In the genomic region with DNA sequence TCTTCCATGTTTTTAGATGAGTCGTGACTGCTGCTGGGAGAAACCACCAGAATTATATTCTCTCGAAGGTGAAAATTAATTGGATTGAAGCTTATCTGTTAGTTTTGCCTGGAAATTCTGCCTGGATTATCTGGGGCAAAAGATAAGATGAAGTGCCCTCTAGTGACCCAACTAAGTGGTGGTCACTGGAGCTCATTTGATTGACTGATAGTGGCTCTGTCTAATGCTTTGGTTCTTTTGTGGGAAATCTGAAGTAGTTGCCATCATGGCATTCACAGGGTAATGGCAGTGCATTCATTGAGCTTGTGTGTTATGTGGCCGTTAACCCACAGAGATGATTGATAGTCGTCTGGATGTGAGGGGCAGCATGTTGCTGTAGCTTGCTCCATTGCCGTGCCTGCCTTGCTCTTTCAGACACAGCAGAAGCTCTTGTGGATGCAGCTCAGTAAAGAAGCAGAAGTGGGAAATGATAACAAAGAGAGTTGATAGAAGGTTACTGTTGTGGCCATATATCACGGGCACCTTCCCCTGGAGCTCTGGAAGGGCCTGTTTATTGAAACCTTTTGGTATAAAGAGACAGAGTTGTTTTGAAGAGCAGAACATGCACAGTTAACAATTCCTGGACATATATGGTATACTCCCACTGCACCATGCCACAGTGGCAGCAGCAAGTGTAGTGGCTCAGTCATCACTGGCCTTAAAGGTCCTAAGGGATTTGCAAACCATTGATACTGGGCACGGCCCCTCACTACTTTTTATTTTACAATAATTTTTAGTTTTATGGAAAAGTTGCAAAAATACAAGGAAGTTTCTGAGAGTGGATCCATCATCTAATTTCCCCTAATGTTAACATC, we compare ENCODE assay signal across 9 cellular contexts. TPM values are rescaled to one million over a fixed set of nuclear protein-coding genes. Genes with fewer than 3 reads are reported as not detected.
DNase-seq lines count a peak whose midpoint lies in the region; ATAC-seq and TF ChIP-seq lines count a peak whose summit lies in the region.
"Had no signal": no experiment of that assay in that cellular context is flagged by ENCODE, and none has a peak within 500 bp of the region (broad histone marks: within the 10 kb centered on the region; RNA-seq: fewer than 3 reads in every experiment).

No MANE protein-coding gene starts in this region.

- ATAC-seq in GM18858 (IDR thresholded peaks at IDR 0.05; ENCODE audit: unreplicated experiment) (no peak), GM18861 (IDR thresholded peaks at IDR 0.05; ENCODE audit: unreplicated experiment) (no peak)

- no peaks in the 10 kb centered on the region for H3K27me3 Mint-ChIP-seq in brain

- peak overlapping the region in 2 of 5 experiments; percentile 43 to 76 for H3K27ac Mint-ChIP-seq in brain

- no peak overlapping the region for H3K4me3 Mint-ChIP-seq in brain

- intact Hi-C loops in uterus (cut with DNase I; ENCODE audit: low total_unique reads) = no loop called here

- H3K9me3 Mint-ChIP-seq in brain = no peaks in the 10 kb centered on the region

- peaks cover 0 to 4% of the 10 kb centered on the region in 2 donors for H3K4me1 ChIP-seq in uterus

- H3K9me3 ChIP-seq in MG63 = no peaks in the 10 kb centered on the region
- no peaks in the 10 kb centered on the region for H3K9me3 ChIP-seq in uterus

- TF ChIP-seq CTCF in BJ (IDR thresholded peaks at IDR 0.05; ENCODE audit: insufficient read depth, low read depth, low read length) = peak; percentile 34; the same call in 1 of the 2 replicates
- peak; percentile 36; the same call in 1 of the 2 replicates for TF ChIP-seq CTCF in LNCAP (IDR thresholded peaks at IDR 0.05)
- peak; percentile 28 to 36 for TF ChIP-seq CTCF in brain (conservative IDR thresholded peaks at IDR 0.05)
- peak in 2 of 4 experiments; percentile 7 to 14 for TF ChIP-seq CTCF in uterus (IDR thresholded peaks at IDR 0.05)

- H3K4me3 ChIP-seq in BJ (ENCODE audit: low read depth, low read length) (no peak overlapping the region), MG63 (no peak overlapping the region), uterus (no peak overlapping the region)

- H3K4me1 Mint-ChIP-seq in brain = peaks cover 5% of the 10 kb centered on the region

- POLR2A ChIA-PET in BJ (lab: Charles Lee) = no interaction called here

- no peak overlapping the region for H3K27ac ChIP-seq in uterus

- DNase-seq in BJ (ENCODE audit: low read depth) (no peak), lung microvascular endothelial cell (ENCODE audit: low read depth in 2 of 2) (peak; percentile 36 to 69), MG63 (no peak), uterus (no peak)
- DNase-seq: NCI-H510A had no signal

- H3K27me3 ChIP-seq in BJ (ENCODE audit: control insufficient read depth, insufficient read depth, low read length) (0 out of 2 replicates have a peak, but pooled peaks cover 2% of the 10 kb centered on the region), MG63 (no peaks in the 10 kb centered on the region), uterus (no peaks in the 10 kb centered on the region)

- peaks cover 77% of the 10 kb centered on the region for H3K36me3 Mint-ChIP-seq in brain

- no peaks in the 10 kb centered on the region for H3K36me3 ChIP-seq in BJ (ENCODE audit: control insufficient read depth, insufficient read depth, low read length)
- H3K36me3 ChIP-seq in MG63 = no peaks in the 10 kb centered on the region
- no peaks in the 10 kb centered on the region for H3K36me3 ChIP-seq in uterus

- CTCF ChIA-PET in BJ (lab: Yijun Ruan, JAX) = interaction anchor here (0.6 to 2.2 kb wide), 9 partner anchors 26 to 168 kb away, joined by 3 to 37 read pairs (median 4); no protein-coding TSS in a partner anchor

- TF ChIP-seq POLR2A in uterus (IDR thresholded peaks at IDR 0.05) = no peak

RNA-seq across cellular contexts. Expression of gene CXADR, which starts 42.0 kb away (rescaled TPM):
- polyA plus RNA-seq in BJ (2011; rRNA removed) = 0.01 and 0.02 TPM in 2 replicates
- polyA minus RNA-seq in BJ (2011; rRNA and poly(A)+ RNA removed) = not detected in 2 replicates
- 17.3 TPM for polyA plus RNA-seq in brain (ENCODE audit: insufficient read depth, low read depth, low replicate concordance)
- 36.0 and 77.6 TPM in 2 replicates for total RNA-seq in lung microvascular endothelial cell
- 0.12 and 2.7 TPM in 2 replicates for total RNA-seq in MG63 (2014; rRNA removed; shearing (Covaris generic); ENCODE audit: low replicate concordance)
- 10 to 100 TPM in 3 of 4 donors, 1 to 10 TPM in 1; 1.3 to 29.9 (median 17.9) TPM for total RNA-seq in uterus

RNA-seq across cellular contexts. Expression of gene BTG3, which starts 57.9 kb away (rescaled TPM):
- 23.6 and 38.9 TPM in 2 replicates for polyA plus RNA-seq in BJ (2011; rRNA removed)
- polyA minus RNA-seq in BJ (2011; rRNA and poly(A)+ RNA removed) = 3.1 and 7.9 TPM in 2 replicates
- polyA plus RNA-seq in brain (ENCODE audit: insufficient read depth, low read depth, low replicate concordance) = 65.4 TPM
- total RNA-seq in lung microvascular endothelial cell = 8.3 and 10.9 TPM in 2 replicates
- total RNA-seq in MG63 (2014; rRNA removed; shearing (Covaris generic); ENCODE audit: low replicate concordance) = 50.4 and 52.5 TPM in 2 replicates
- 100 to 1,000 TPM in 1 of 4 donors, 10 to 100 TPM in 3; 32.8 to 160 (median 74.8) TPM for total RNA-seq in uterus

Comparison
In these comparisons a context has a peak if more than half of its experiments do, and no peak if none do; other contexts are left out.
1. DNase-seq: peak in lung microvascular endothelial cell (2 of 2); none in BJ (single experiment), MG63 (single experiment) and uterus (0 of 2).